ENCODE assay signal across 14 cellular contexts in genomic region chr1:66575739-66576138, GRCh38. TPM values are rescaled to one million over a fixed set of nuclear protein-coding genes. Genes with fewer than 3 reads are reported as not detected.
A peak's percentile ranks its signal among the peaks of the same experiment; 100 is the strongest.
DNase-seq lines count a peak whose midpoint lies in the region; ATAC-seq, FAIRE-seq and TF ChIP-seq lines count a peak whose summit lies in the region.
"Had no signal": no experiment of that assay in that cellular context is flagged by ENCODE, and none has a peak within 500 bp of the region (broad histone marks: within the 10 kb centered on the region; RNA-seq: fewer than 3 reads in every experiment).

No MANE protein-coding gene starts in this region.

- DNase-seq in HepG2 (ENCODE audit: low spot score) (peak; percentile 24), right lobe of liver (no peak), RWPE2 (ENCODE audit: low spot score) (peak; percentile 48), fibroblast of lung (ENCODE audit: low read depth in 2 of 2) (peak; percentile 84 to 94), uterus (peak; percentile 54 to 58), HEK293T (ENCODE audit: extremely low spot score) (no peak), kidney (no peak)
- DNase-seq: activated CD4-positive, alpha-beta T cell treated with anti-CD3 and anti-CD28 coated beads, Interleukin-2, amount 50 U/mL, for 48 hours; activated naive CD4-positive, alpha-beta T cell treated with anti-CD3 and anti-CD28 coated beads, Interleukin-2, amount 10 ng/mL, durations not matched to agents 7 days and 5 days; dorsolateral prefrontal cortex; T-helper 1 cell; upper lobe of left lung had no signal

- H3K4me2 ChIP-seq in HepG2 (ENCODE audit: low read depth, low read length) (no peak overlapping the region), fibroblast of lung (ENCODE audit: extremely low read depth, insufficient read depth, low read length) (peak overlapping the region; percentile 25)

- H3K79me2 ChIP-seq in HepG2 (ENCODE audit: insufficient read depth, low read length) (no peaks in the 10 kb centered on the region), fibroblast of lung (ENCODE audit: control insufficient read depth, insufficient read depth, low read length) (peaks cover 30% of the 10 kb centered on the region)

- no peak overlapping the region for H2AFZ ChIP-seq in HepG2 (ENCODE audit: low read length)
- H2AFZ ChIP-seq in fibroblast of lung (ENCODE audit: low read length): no peak overlapping the region

- no peak overlapping the region for H3K9ac ChIP-seq in HepG2 (ENCODE audit: insufficient read depth, low read depth, low read length)
- no peak overlapping the region for H3K9ac ChIP-seq in fibroblast of lung (ENCODE audit: insufficient read depth, low read length)
- H3K9ac ChIP-seq in kidney (ENCODE audit: low read length in 2 of 2): no peak overlapping the region

- TF ChIP-seq POLR2A in HepG2 (IDR thresholded peaks at IDR 0.05; ENCODE audit: insufficient read depth in 1 of 2, low read depth in 2 of 2, low read length in 2 of 2) (no peak), right lobe of liver (IDR thresholded peaks at IDR 0.05) (no peak), uterus (IDR thresholded peaks at IDR 0.05) (no peak)

- intact Hi-C loops in HepG2 (cut with micrococcal nuclease; ENCODE audit: unreplicated experiment): no loop called here
- intact Hi-C loops in right lobe of liver (cut with DNase I): no loop called here
- intact Hi-C loops in uterus (cut with DNase I; ENCODE audit: low total_unique reads): no loop called here
- intact Hi-C loops in kidney (cut with DNase I): no loop called here

- TF ChIP-seq EP300 in HepG2 (IDR thresholded peaks at IDR 0.05; ENCODE audit: low read depth in 2 of 2, low read length in 2 of 2) (no peak), HepG2 (CRISPR knock-in tag; IDR thresholded peaks at IDR 0.05; ENCODE audit: borderline replicate concordance) (no peak)

- CTCF ChIA-PET in HepG2 (lab: Yijun Ruan, JAX; ENCODE audit: low intra/inter-chr PET ratio, low total read pairs) (no interaction called here), HEK293T (lab: Yijun Ruan, JAX) (interaction anchor here (0.6 kb wide), 1 partner anchor 948 kb away, joined by 3 read pairs; no protein-coding TSS in a partner anchor)

- POLR2A ChIA-PET in HepG2 (lab: Yijun Ruan, JAX) (no interaction called here), HEK293T (lab: Yijun Ruan, JAX) (no interaction called here)

- no peaks in the 10 kb centered on the region; a peak in 1 of 5 replicates for H3K27me3 ChIP-seq in HepG2 (ENCODE audit: control insufficient read depth in 1 of 2, insufficient read depth in 2 of 2, low read length in 2 of 2)
- H3K27me3 ChIP-seq in right lobe of liver: no peaks in the 10 kb centered on the region
- no peaks in the 10 kb centered on the region for H3K27me3 ChIP-seq in RWPE2 (ENCODE audit: insufficient read depth, poor library complexity, severe bottlenecking)
- H3K27me3 ChIP-seq in fibroblast of lung (ENCODE audit: control insufficient read depth, insufficient read depth, low read length): no peaks in the 10 kb centered on the region
- H3K27me3 ChIP-seq in uterus: no peaks in the 10 kb centered on the region
- H3K27me3 ChIP-seq: dorsolateral prefrontal cortex, upper lobe of left lung had no signal

- H4K20me1 ChIP-seq in HepG2 (ENCODE audit: insufficient read depth, low read length): no peaks in the 10 kb centered on the region
- H4K20me1 ChIP-seq in fibroblast of lung (ENCODE audit: control insufficient read depth, extremely low read depth, insufficient read depth, low read length): no peaks in the 10 kb centered on the region

- H3K36me3 ChIP-seq in HepG2 (replicated peaks in 1 of 2; ENCODE audit: control insufficient read depth in 1 of 2, insufficient read depth in 2 of 2, low read length in 2 of 2) (no peaks in the 10 kb centered on the region), right lobe of liver (no peaks in the 10 kb centered on the region), RWPE2 (ENCODE audit: low read depth) (no peaks in the 10 kb centered on the region), fibroblast of lung (ENCODE audit: control insufficient read depth, insufficient read depth, low read length) (no peaks in the 10 kb centered on the region), uterus (no peaks in the 10 kb centered on the region), kidney (ENCODE audit: control insufficient read depth in 1 of 2, insufficient read depth in 2 of 2, low read length in 2 of 2) (no peaks in the 10 kb centered on the region)
- H3K36me3 ChIP-seq: upper lobe of left lung had no signal

- 11% methylated on average over 4 of the region's 4 CpGs for WGBS in HepG2 (ENCODE audit: low lambda C conversion rate)
- WGBS in right lobe of liver (ENCODE audit: insufficient coverage, low coverage, low lambda C conversion rate, missing lambda C conversion rate): 40% methylated on average over 4 of the region's 4 CpGs

- no peak for FAIRE-seq in HepG2 (lab: Jason Lieb, UNC)
- no peak for FAIRE-seq in kidney (lab: Jason Lieb, UNC)
- FAIRE-seq: H1 had no signal

- no TSS peak for BruUV-seq in HepG2 (replicated peaks; lab: Mats Ljungman, UMichigan)

- TF ChIP-seq RAD21 in HepG2 (CRISPR knock-in tag; IDR thresholded peaks at IDR 0.05): no peak

- H3K4me1 ChIP-seq in HepG2 (ENCODE audit: insufficient read depth, low read length): 0 out of 2 replicates have a peak, but pooled peaks cover 7% of the 10 kb centered on the region
- H3K4me1 ChIP-seq in right lobe of liver: no peaks in the 10 kb centered on the region
- H3K4me1 ChIP-seq in RWPE2 (ENCODE audit: insufficient read depth, poor library complexity, severe bottlenecking): peaks cover 27% of the 10 kb centered on the region
- peaks cover 13% of the 10 kb centered on the region for H3K4me1 ChIP-seq in fibroblast of lung (ENCODE audit: control insufficient read depth, extremely low read depth, insufficient read depth, low read length)
- H3K4me1 ChIP-seq in uterus: no peaks in the 10 kb centered on the region
- H3K4me1 ChIP-seq in kidney (ENCODE audit: control insufficient read depth in 1 of 2, insufficient read depth in 1 of 2, low read depth in 1 of 2, low read length in 2 of 2): no peaks in the 10 kb centered on the region

- H3K9me3 ChIP-seq in HepG2 (ENCODE audit: low read length) (no peaks in the 10 kb centered on the region), right lobe of liver (no peaks in the 10 kb centered on the region), RWPE2 (ENCODE audit: severe bottlenecking) (no peaks in the 10 kb centered on the region), fibroblast of lung (ENCODE audit: control insufficient read depth, insufficient read depth, low read depth, low read length) (no peaks in the 10 kb centered on the region), uterus (no peaks in the 10 kb centered on the region), kidney (ENCODE audit: control insufficient read depth in 1 of 2, low read length in 2 of 2) (no peaks in the 10 kb centered on the region)
- H3K9me3 ChIP-seq: upper lobe of left lung had no signal

- H3K4me3 ChIP-seq in HepG2 (replicated peaks in 1 of 3; ENCODE audit: insufficient read depth in 1 of 3, low read depth in 2 of 3, low read length in 3 of 3): no peak overlapping the region
- no peak overlapping the region for H3K4me3 ChIP-seq in right lobe of liver
- no peak overlapping the region for H3K4me3 ChIP-seq in RWPE2 (ENCODE audit: severe bottlenecking)
- H3K4me3 ChIP-seq in fibroblast of lung (replicated peaks in 1 of 4; ENCODE audit: control extremely low read depth in 1 of 4, insufficient read depth in 1 of 4, low read depth in 3 of 4, low read length in 4 of 4): no peak overlapping the region
- no peak overlapping the region for H3K4me3 ChIP-seq in uterus
- no peak overlapping the region for H3K4me3 ChIP-seq in kidney (ENCODE audit: low read length in 2 of 2)
- H3K4me3 ChIP-seq: dorsolateral prefrontal cortex, upper lobe of left lung had no signal

- TF ChIP-seq CTCF in HepG2 (CRISPR knock-in tag; IDR thresholded peaks at IDR 0.05) (no peak), right lobe of liver (IDR thresholded peaks at IDR 0.05) (no peak), RWPE2 (IDR thresholded peaks at IDR 0.05; ENCODE audit: poor library complexity, severe bottlenecking) (no peak), fibroblast of lung (conservative IDR thresholded peaks at IDR 0.05 in 1 of 2, IDR thresholded peaks at IDR 0.05 in 1 of 2; ENCODE audit: low read depth in 1 of 2, low read length in 2 of 2) (no peak), uterus (IDR thresholded peaks at IDR 0.05) (no peak), kidney (IDR thresholded peaks at IDR 0.05; ENCODE audit: borderline replicate concordance, extremely low read depth, insufficient read depth) (no peak)

- ATAC-seq in HepG2 (no peak), right lobe of liver (no peak), RWPE2 (ENCODE audit: low read depth) (peak; percentile 90), GM21619 (IDR thresholded peaks at IDR 0.05; ENCODE audit: unreplicated experiment) (no peak)

- H3K27ac ChIP-seq in HepG2 (ENCODE audit: extremely low read length, insufficient read depth, low read length) (no peak overlapping the region), right lobe of liver (no peak overlapping the region), RWPE2 (ENCODE audit: poor library complexity, severe bottlenecking) (no peak overlapping the region), fibroblast of lung (ENCODE audit: insufficient read depth, low read length) (peak overlapping the region; percentile 23), uterus (peak overlapping the region in 1 of 2 donors; percentile 39), kidney (ENCODE audit: low read depth in 2 of 2, low read length in 2 of 2) (no peak overlapping the region)
- H3K27ac ChIP-seq: upper lobe of left lung had no signal

- in situ Hi-C loops in HepG2 (cut with HindIII; ENCODE audit: extremely low pct_ligation_motif_present, low pct_unique_long_range_greater_than_20kb): no loop called here

RNA-seq across cellular contexts. Expression of gene SGIP1, which starts 41.8 kb away (rescaled TPM):
- not detected in 2 replicates for total RNA-seq in HepG2 (2016; rRNA removed; fragmentation: Illumina TruSeq; extraction: Trizol)
- not detected in 2 replicates for total RNA-seq in HepG2 (2016; cell fraction: cytosol; rRNA removed; fragmentation: Illumina TruSeq; extraction: Trizol; ENCODE audit: low read depth)
- total RNA-seq in HepG2 (2016; cell fraction: insoluble cytoplasmic fraction; rRNA removed; fragmentation: Illumina TruSeq; extraction: Trizol): not detected in 2 replicates
- total RNA-seq in HepG2 (2016; cell fraction: membrane; rRNA removed; fragmentation: Illumina TruSeq; extraction: Trizol): not detected in 2 replicates
- not detected in 2 replicates for total RNA-seq in HepG2 (2016; cell fraction: nucleus; rRNA removed; fragmentation: Illumina TruSeq; extraction: Trizol)
- 0.01 TPM in 1 of 2 replicates, not detected in the other for polyA plus RNA-seq in HepG2 (2011; rRNA removed)
- polyA plus RNA-seq in HepG2 (2011; cell fraction: cytosol; rRNA removed): not detected in 2 replicates
- polyA plus RNA-seq in HepG2 (2011; cell fraction: nucleus; rRNA removed): 0.10 TPM in 1 of 2 replicates, not detected in the other
- not detected in 2 replicates for polyA plus RNA-seq in HepG2 (2012)
- polyA plus RNA-seq in HepG2 (2016; cell fraction: cytosol; fragmentation: Illumina TruSeq; extraction: Trizol; ENCODE audit: low read depth): not detected in 2 replicates
- polyA plus RNA-seq in HepG2 (2016; cell fraction: insoluble cytoplasmic fraction; fragmentation: Illumina TruSeq; extraction: Trizol; ENCODE audit: low read depth): not detected in 2 replicates
- polyA plus RNA-seq in HepG2 (2016; cell fraction: membrane; fragmentation: Illumina TruSeq; extraction: Trizol; ENCODE audit: low read depth): not detected in 2 replicates
- 0.29 TPM in 1 of 2 replicates, not detected in the other for polyA plus RNA-seq in HepG2 (2016; cell fraction: nucleus; fragmentation: Illumina TruSeq; extraction: Trizol; ENCODE audit: insufficient read depth, low read depth)
- not detected in 2 replicates for polyA minus RNA-seq in HepG2 (2011; rRNA and poly(A)+ RNA removed; ENCODE audit: low replicate concordance)
- polyA minus RNA-seq in HepG2 (2011; cell fraction: cytosol; rRNA and poly(A)+ RNA removed): not detected in 2 replicates
- polyA minus RNA-seq in HepG2 (2011; cell fraction: nucleus; rRNA and poly(A)+ RNA removed): not detected in 2 replicates
- 1 to 10 TPM in 3 of 6 experiments, under 1 TPM in 2, not detected in 1; 0.09 to 1.3 (median 1.1) TPM for total RNA-seq in right lobe of liver
- total RNA-seq in fibroblast of lung: 11.0 and 37.8 TPM in 2 replicates
- polyA plus RNA-seq in fibroblast of lung: 71.4 and 77.6 TPM in 2 replicates
- 40.1 and 41.3 TPM in 2 replicates for polyA plus RNA-seq in fibroblast of lung (2012)
- polyA minus RNA-seq in fibroblast of lung (ENCODE audit: low replicate concordance): 18.8 and 33.8 TPM in 2 replicates
- total RNA-seq in uterus: 10 to 100 TPM in 1 of 4 donors, 1 to 10 TPM in 3; 2.8 to 23.0 (median 6.4) TPM
- 11.2 TPM for total RNA-seq in kidney
- 8.3 TPM for polyA plus RNA-seq in kidney (ENCODE audit: insufficient read depth, low read depth, low replicate concordance)

Comparison
In these comparisons a context has a peak if more than half of its experiments do, and no peak if none do; other contexts are left out.
1. DNase-seq: peak in HepG2 (single experiment), RWPE2 (single experiment), fibroblast of lung (2 of 2) and uterus (2 of 2); none in right lobe of liver (0 of 3), HEK293T (single experiment) and kidney (single experiment).